9 cellular contexts compared by ENCODE assay signal in genomic region chr19:35714601-35715354, GRCh38. TPM values are rescaled to one million over a fixed set of nuclear protein-coding genes. Genes with fewer than 3 reads are reported as not detected.
A peak's percentile ranks its signal among the peaks of the same experiment; 100 is the strongest.
DNase-seq lines count a peak whose midpoint lies in the region; ATAC-seq, FAIRE-seq and TF ChIP-seq lines count a peak whose summit lies in the region.
"Had no signal": no experiment of that assay in that cellular context is flagged by ENCODE, and none has a peak within 500 bp of the region (broad histone marks: within the 10 kb centered on the region; RNA-seq: fewer than 3 reads in every experiment).

No MANE protein-coding gene starts in this region.

- H3K9me3 ChIP-seq in A549, result no peaks in the 10 kb centered on the region

- H3K9me3 Mint-ChIP-seq in activated CD4-positive, alpha-beta memory T cell treated with anti-CD3 and anti-CD28 coated beads, Interleukin-2, amount 10 ng/mL, durations not matched to agents 7 days and 5 days, result no peaks in the 10 kb centered on the region

- ATAC-seq in A549 (no peak), GM19395 (IDR thresholded peaks at IDR 0.05; ENCODE audit: unreplicated experiment) (no peak), GM21390 (IDR thresholded peaks at IDR 0.05; ENCODE audit: unreplicated experiment) (no peak)

- CTCF ChIA-PET in A549 (lab: Yijun Ruan, JAX), result interaction anchor here (0.6 to 6.6 kb wide), 13 partner anchors 14 to 362 kb away, joined by 3 to 161 read pairs (median 5); partner anchors contain the start of gene ZBTB32
- CTCF ChIA-PET in activated CD4-positive, alpha-beta memory T cell treated with anti-CD3 and anti-CD28 coated beads, Interleukin-2, amount 10 ng/mL, durations not matched to agents 7 days and 5 days (lab: Charles Lee), result interaction anchor here (1.5 to 10.3 kb wide), 3 partner anchors 12 to 31 kb away, joined by 4 to 131 read pairs (median 57); partner anchors contain the start of genes PSENEN and U2AF1L4

- in situ Hi-C loops in GM18951 (cut with MboI; ENCODE audit: low sequenced_read_pairs, unreplicated experiment), result no loop called here

- no peak for TF ChIP-seq RAD21 in A549 (conservative IDR thresholded peaks at IDR 0.05 in 1 of 2, IDR thresholded peaks at IDR 0.05 in 1 of 2)

- peaks cover 20% of the 10 kb centered on the region for H3K4me1 ChIP-seq in A549

- no peak for TF ChIP-seq POLR2A in A549 (IDR thresholded peaks at IDR 0.05; ENCODE audit: low read length)
- TF ChIP-seq POLR2A in GM18951 (IDR thresholded peaks at IDR 0.05; ENCODE audit: extremely low read depth, insufficient read depth, insufficient read length), result peak; percentile 32

- TF ChIP-seq CTCF in A549 (IDR thresholded peaks at IDR 0.05), result no peak

- H3K4me3 ChIP-seq in A549, result no peak overlapping the region
- H3K4me3 ChIP-seq: lung, SK-N-MC had no signal

- H3K27ac ChIP-seq in A549, result no peak overlapping the region
- H3K27ac ChIP-seq: SK-N-MC had no signal

- WGBS in A549 (ENCODE audit: missing lambda C conversion rate), result 77% methylated on average over 13 of the region's 14 CpGs

- FAIRE-seq in A549 (lab: Jason Lieb, UNC), result peak; percentile 18

- POLR2A ChIA-PET in A549 (lab: Yijun Ruan, JAX), result interaction anchor here (1.2 kb wide), 1 partner anchor 13 kb away, joined by 4 read pairs; no protein-coding TSS in a partner anchor
- POLR2A ChIA-PET in activated CD4-positive, alpha-beta memory T cell treated with anti-CD3 and anti-CD28 coated beads, Interleukin-2, amount 10 ng/mL, durations not matched to agents 7 days and 5 days (lab: Charles Lee), result interaction anchor here (0.9 to 6.8 kb wide), 7 partner anchors 11 to 165 kb away, joined by 3 to 160 read pairs (median 14); partner anchors contain the start of genes COX6B1, LIN37, PSENEN and U2AF1L4

- DNase-seq in A549 (ENCODE audit: low read depth in 1 of 2, low spot score in 1 of 2) (peak; percentile 39 to 61), SHP77 (lab: John Stamatoyannopoulos, UW) (no peak)
- peak; percentile 59 for DNase-seq in activated CD4-positive, alpha-beta memory T cell treated with anti-CD3 and anti-CD28 coated beads, Interleukin-2, amount 10 ng/mL, durations not matched to agents 7 days and 5 days
- DNase-seq: cerebellar nuclear complex had no signal

- no peak overlapping the region; the same call in 1 of the 3 replicates for H3K4me2 ChIP-seq in A549

- H3K4me1 Mint-ChIP-seq in activated CD4-positive, alpha-beta memory T cell treated with anti-CD3 and anti-CD28 coated beads, Interleukin-2, amount 10 ng/mL, durations not matched to agents 7 days and 5 days, result peaks cover 70% of the 10 kb centered on the region

- H3K36me3 Mint-ChIP-seq in activated CD4-positive, alpha-beta memory T cell treated with anti-CD3 and anti-CD28 coated beads, Interleukin-2, amount 10 ng/mL, durations not matched to agents 7 days and 5 days (ENCODE audit: low read depth), result peaks cover 36% of the 10 kb centered on the region

- peak overlapping the region; percentile 99 for H3K27ac Mint-ChIP-seq in activated CD4-positive, alpha-beta memory T cell treated with anti-CD3 and anti-CD28 coated beads, Interleukin-2, amount 10 ng/mL, durations not matched to agents 7 days and 5 days

- TF ChIP-seq EP300 in A549 (IDR thresholded peaks at IDR 0.05), result no peak

- no peaks in the 10 kb centered on the region for H3K27me3 Mint-ChIP-seq in activated CD4-positive, alpha-beta memory T cell treated with anti-CD3 and anti-CD28 coated beads, Interleukin-2, amount 10 ng/mL, durations not matched to agents 7 days and 5 days

- peak overlapping the region; percentile 92 for H3K4me3 Mint-ChIP-seq in activated CD4-positive, alpha-beta memory T cell treated with anti-CD3 and anti-CD28 coated beads, Interleukin-2, amount 10 ng/mL, durations not matched to agents 7 days and 5 days

TF ChIP-seq in A549, 52 proteins besides CTCF, POLR2A, EP300 and RAD21:
- peak in 1 of 2 experiments; percentile 53; a peak in 2 of 4 replicates for TF ChIP-seq CEBPB (IDR thresholded peaks at IDR 0.05)
- no peak for TF ChIP-seq POLR2AphosphoS2 (conservative IDR thresholded peaks at IDR 0.05; ENCODE audit: low read length)

RNA-seq across cellular contexts. Expression of gene KMT2B, which starts 3.0 kb away (rescaled TPM):
- 17.8 and 25.1 TPM in 2 replicates for polyA plus RNA-seq in A549 (2011; rRNA removed)
- 62.0 and 72.8 TPM in 2 replicates for polyA plus RNA-seq in A549 (2012; cell fraction: cytosol; rRNA removed)
- polyA plus RNA-seq in A549 (2012; cell fraction: nucleus; rRNA removed), result 351 and 378 TPM in 2 replicates
- 39.4 to 40.8 TPM (median 39.9 TPM) in 3 replicates for polyA plus RNA-seq in A549 (2017; fragmentation: RNase III; extraction: RNeasy Plus Mini Kit Qiagen cat#74134 plus additional on column Dnase treatment)
- polyA minus RNA-seq in A549 (2011; rRNA and poly(A)+ RNA removed), result 30.8 and 32.3 TPM in 2 replicates
- total RNA-seq in activated CD4-positive, alpha-beta memory T cell treated with anti-CD3 and anti-CD28 coated beads, Interleukin-2, amount 10 ng/mL, durations not matched to agents 7 days and 5 days, result 10 to 100 TPM; 57.3 to 57.5 TPM

RNA-seq across cellular contexts. Expression of gene ZBTB32, which starts 10.4 kb away (rescaled TPM):
- polyA plus RNA-seq in A549 (2011; rRNA removed), result not detected in 2 replicates
- polyA plus RNA-seq in A549 (2012; cell fraction: cytosol; rRNA removed), result not detected in 2 replicates
- not detected in 2 replicates for polyA plus RNA-seq in A549 (2012; cell fraction: nucleus; rRNA removed)
- polyA plus RNA-seq in A549 (2017; fragmentation: RNase III; extraction: RNeasy Plus Mini Kit Qiagen cat#74134 plus additional on column Dnase treatment), result not detected in 3 replicates
- not detected in 2 replicates for polyA minus RNA-seq in A549 (2011; rRNA and poly(A)+ RNA removed)
- 10 to 100 TPM; 94.8 to 96.2 TPM for total RNA-seq in activated CD4-positive, alpha-beta memory T cell treated with anti-CD3 and anti-CD28 coated beads, Interleukin-2, amount 10 ng/mL, durations not matched to agents 7 days and 5 days

RNA-seq across cellular contexts. Expression of gene IGFLR1, which starts 27.5 kb away (rescaled TPM):
- polyA plus RNA-seq in A549 (2011; rRNA removed), result 5.7 and 6.4 TPM in 2 replicates
- polyA plus RNA-seq in A549 (2012; cell fraction: cytosol; rRNA removed), result 15.7 and 23.3 TPM in 2 replicates
- polyA plus RNA-seq in A549 (2012; cell fraction: nucleus; rRNA removed), result 21.1 and 28.1 TPM in 2 replicates
- polyA plus RNA-seq in A549 (2017; fragmentation: RNase III; extraction: RNeasy Plus Mini Kit Qiagen cat#74134 plus additional on column Dnase treatment), result 13.4 to 15.9 TPM (median 14.4 TPM) in 3 replicates
- 3.1 and 5.9 TPM in 2 replicates for polyA minus RNA-seq in A549 (2011; rRNA and poly(A)+ RNA removed)
- total RNA-seq in activated CD4-positive, alpha-beta memory T cell treated with anti-CD3 and anti-CD28 coated beads, Interleukin-2, amount 10 ng/mL, durations not matched to agents 7 days and 5 days, result 10 to 100 TPM; 78.9 to 90.5 TPM

RNA-seq across cellular contexts. Expression of gene U2AF1L4, which starts 30.4 kb away (rescaled TPM):
- polyA plus RNA-seq in A549 (2011; rRNA removed) (29.6 and 41.1 TPM in 2 replicates), A549 (2017; fragmentation: RNase III; extraction: RNeasy Plus Mini Kit Qiagen cat#74134 plus additional on column Dnase treatment) (39.0 to 45.6 TPM (median 42.8 TPM) in 3 replicates)
- polyA plus RNA-seq in A549 (2012; cell fraction: cytosol; rRNA removed), result 45.9 and 47.2 TPM in 2 replicates
- 111 and 144 TPM in 2 replicates for polyA plus RNA-seq in A549 (2012; cell fraction: nucleus; rRNA removed)
- 27.7 and 30.5 TPM in 2 replicates for polyA minus RNA-seq in A549 (2011; rRNA and poly(A)+ RNA removed)
- 10 to 100 TPM; 35.5 to 36.2 TPM for total RNA-seq in activated CD4-positive, alpha-beta memory T cell treated with anti-CD3 and anti-CD28 coated beads, Interleukin-2, amount 10 ng/mL, durations not matched to agents 7 days and 5 days

RNA-seq across cellular contexts. Expression of gene PSENEN, which starts 30.7 kb away (rescaled TPM):
- polyA plus RNA-seq in A549 (2011; rRNA removed) (111 and 133 TPM in 2 replicates), A549 (2017; fragmentation: RNase III; extraction: RNeasy Plus Mini Kit Qiagen cat#74134 plus additional on column Dnase treatment) (191 to 203 TPM (median 197 TPM) in 3 replicates)
- 171 and 192 TPM in 2 replicates for polyA plus RNA-seq in A549 (2012; cell fraction: cytosol; rRNA removed)
- polyA plus RNA-seq in A549 (2012; cell fraction: nucleus; rRNA removed), result 102 and 137 TPM in 2 replicates
- 71.3 and 103 TPM in 2 replicates for polyA minus RNA-seq in A549 (2011; rRNA and poly(A)+ RNA removed)
- 10 to 100 TPM; 48.1 to 51.3 TPM for total RNA-seq in activated CD4-positive, alpha-beta memory T cell treated with anti-CD3 and anti-CD28 coated beads, Interleukin-2, amount 10 ng/mL, durations not matched to agents 7 days and 5 days

Comparison
In these comparisons a context has a peak if more than half of its experiments do, and no peak if none do; other contexts are left out.
1. DNase-seq: peak in A549 (2 of 2) and activated CD4-positive, alpha-beta memory T cell treated with anti-CD3 and anti-CD28 coated beads, Interleukin-2, amount 10 ng/mL, durations not matched to agents 7 days and 5 days (single experiment); none in SHP77 (0 of 2).